In genomic region chr4:13527983-13528822, GRCh38 we compare ENCODE assay signal across 8 cellular contexts. TPM values are rescaled to one million over a fixed set of nuclear protein-coding genes. Genes with fewer than 3 reads are reported as not detected.
DNase-seq lines count a peak whose midpoint lies in the region; ATAC-seq and TF ChIP-seq lines count a peak whose summit lies in the region.

No MANE protein-coding gene starts in this region.

- H4K20me1 ChIP-seq in hepatocyte (ENCODE audit: insufficient read depth, poor library complexity, severe bottlenecking): no peaks in the 10 kb centered on the region

- H3K4me1 ChIP-seq in endodermal cell (ENCODE audit: control insufficient read depth, insufficient read depth, low read length) (no peaks in the 10 kb centered on the region), aorta (ENCODE audit: control insufficient read depth in 1 of 2, insufficient read depth in 2 of 2, low read length in 2 of 2) (no peaks in the 10 kb centered on the region), hepatocyte (ENCODE audit: insufficient read depth) (no peaks in the 10 kb centered on the region)

- peak overlapping the region; percentile 72 for H3K27ac Mint-ChIP-seq in activated naive CD8-positive, alpha-beta T cell
- no peak overlapping the region for H3K27ac Mint-ChIP-seq in endodermal cell

- peaks cover 52% of the 10 kb centered on the region for H3K27me3 Mint-ChIP-seq in activated naive CD8-positive, alpha-beta T cell
- H3K27me3 Mint-ChIP-seq in endodermal cell (ENCODE audit: insufficient read depth): peaks cover 62% of the 10 kb centered on the region

- H3K9me3 ChIP-seq in endodermal cell (ENCODE audit: control insufficient read depth, low read length): peaks cover 6% of the 10 kb centered on the region
- H3K9me3 ChIP-seq in aorta (ENCODE audit: control insufficient read depth, low read length): peaks cover 15% of the 10 kb centered on the region
- peaks cover 3% of the 10 kb centered on the region for H3K9me3 ChIP-seq in hepatocyte (ENCODE audit: low read depth)

- no peak overlapping the region for H2AFZ ChIP-seq in hepatocyte

- no peaks in the 10 kb centered on the region for H3K79me2 ChIP-seq in hepatocyte

- H3K4me1 Mint-ChIP-seq in activated naive CD8-positive, alpha-beta T cell (ENCODE audit: low read depth): peaks cover 37% of the 10 kb centered on the region
- H3K4me1 Mint-ChIP-seq in endodermal cell: peaks cover 20% of the 10 kb centered on the region

- 69 to 79% methylated on average over 17 to 32 of the region's 35 CpGs for WGBS in endodermal cell (ENCODE audit: insufficient coverage in 1 of 2, insufficient read length in 1 of 2), 2 experiments
- WGBS in aorta, 2 donors: 5 to 7% methylated on average over 33 to 35 of the region's 35 CpGs
- WGBS in hepatocyte (ENCODE audit: low lambda C conversion rate, missing lambda C conversion rate): 44% methylated on average over 31 of the region's 35 CpGs

- peaks cover 95% of the 10 kb centered on the region for H3K27me3 ChIP-seq in endodermal cell (ENCODE audit: control insufficient read depth, insufficient read depth, low read length, poor library complexity, severe bottlenecking)
- peaks cover 0 to 5% of the 10 kb centered on the region in 2 donors for H3K27me3 ChIP-seq in aorta (ENCODE audit: control insufficient read depth in 1 of 2, insufficient read depth in 2 of 2, low read length in 1 of 2)
- peaks cover 96% of the 10 kb centered on the region for H3K27me3 ChIP-seq in hepatocyte

- H3K9me2 ChIP-seq in hepatocyte (replicated peaks; ENCODE audit: insufficient read depth): no peaks in the 10 kb centered on the region

- H3K9me3 Mint-ChIP-seq in activated naive CD8-positive, alpha-beta T cell (ENCODE audit: low read depth): no peaks in the 10 kb centered on the region
- H3K9me3 Mint-ChIP-seq in endodermal cell: peaks cover 14% of the 10 kb centered on the region

- DNase-seq in endodermal cell (no peak), aorta (no peak), NCI-H1694 treated with DMSO at 0.1 percent for 48 hours (lab: John Stamatoyannopoulos, UW) (no peak), hepatocyte (ENCODE audit: low spot score) (no peak)

- H3K27ac ChIP-seq in endodermal cell (ENCODE audit: low read depth, low read length) (no peak overlapping the region), aorta (ENCODE audit: low read depth in 1 of 2, low read length in 2 of 2) (no peak overlapping the region), hepatocyte (no peak overlapping the region)

- H3K4me3 Mint-ChIP-seq in activated naive CD8-positive, alpha-beta T cell: peak overlapping the region; percentile 66
- H3K4me3 Mint-ChIP-seq in endodermal cell: no peak overlapping the region

- ATAC-seq in GM18502 (IDR thresholded peaks at IDR 0.05; ENCODE audit: poor library complexity, unreplicated experiment) (peak; percentile 79), GM21390 (IDR thresholded peaks at IDR 0.05; ENCODE audit: unreplicated experiment) (peak; percentile 83), HG03520 (IDR thresholded peaks at IDR 0.05; ENCODE audit: unreplicated experiment) (peak; percentile 76), aorta (ENCODE audit: low FRiP score) (no peak)

- no peak overlapping the region for H3K9ac ChIP-seq in endodermal cell (ENCODE audit: extremely low read depth, low read length, poor library complexity, severe bottlenecking)

- H3K4me3 ChIP-seq in endodermal cell (ENCODE audit: low read length) (no peak overlapping the region), aorta (ENCODE audit: low read length in 2 of 2) (no peak overlapping the region), hepatocyte (no peak overlapping the region)

- no peak for TF ChIP-seq CTCF in endodermal cell (conservative IDR thresholded peaks at IDR 0.05)
- no peak for TF ChIP-seq CTCF in hepatocyte (IDR thresholded peaks at IDR 0.05; ENCODE audit: poor library complexity)

- intact Hi-C loops in aorta (cut with DNase I): no loop called here

- H3K36me3 Mint-ChIP-seq in activated naive CD8-positive, alpha-beta T cell: peaks cover 2% of the 10 kb centered on the region
- H3K36me3 Mint-ChIP-seq in endodermal cell (ENCODE audit: low read depth): peaks cover 2% of the 10 kb centered on the region

- no peaks in the 10 kb centered on the region for H3K36me3 ChIP-seq in endodermal cell (ENCODE audit: control insufficient read depth, insufficient read depth, low read length)
- H3K36me3 ChIP-seq in aorta (ENCODE audit: control insufficient read depth in 1 of 2, insufficient read depth in 2 of 2, low read length in 1 of 2): no peaks in the 10 kb centered on the region
- no peaks in the 10 kb centered on the region for H3K36me3 ChIP-seq in hepatocyte (replicated peaks; ENCODE audit: insufficient read depth, low read depth)

- no peak overlapping the region for H3K4me2 ChIP-seq in hepatocyte

RNA-seq across cellular contexts. Expression of gene NKX3-2, which starts 16.1 kb away (rescaled TPM):
- 1 to 10 TPM in 1 of 2 donors, under 1 TPM in 1; 0.11 to 1.5 TPM for total RNA-seq in endodermal cell
- 2.2 TPM for polyA plus RNA-seq in endodermal cell (2013, experiment 1 of 2)
- 2.1 TPM for polyA plus RNA-seq in endodermal cell (2013, experiment 2 of 2)
- total RNA-seq in aorta: under 1 TPM; 0.13 to 0.18 TPM
- not detected for polyA plus RNA-seq in aorta
- total RNA-seq in hepatocyte: 0.32 and 0.93 TPM in 2 replicates
- polyA plus RNA-seq in hepatocyte: 0.33 and 0.41 TPM in 2 replicates

RNA-seq across cellular contexts. Expression of gene RAB28, which starts 44.1 kb away (rescaled TPM):
- 10 to 100 TPM; 24.6 to 25.7 TPM for total RNA-seq in endodermal cell
- 33.4 TPM for polyA plus RNA-seq in endodermal cell (2013, experiment 1 of 2)
- polyA plus RNA-seq in endodermal cell (2013, experiment 2 of 2): 33.6 TPM
- 10 to 100 TPM; 14.7 to 16.5 TPM for total RNA-seq in aorta
- 10 to 100 TPM; 19.8 to 20.6 TPM for polyA plus RNA-seq in aorta
- 19.7 and 26.1 TPM in 2 replicates for total RNA-seq in hepatocyte
- polyA plus RNA-seq in hepatocyte: 14.5 and 18.1 TPM in 2 replicates
